ENCODE assay signal across 18 cellular contexts in genomic region chr3:194773666-194774455, GRCh38.
DNase-seq lines count a peak whose midpoint lies in the region; ATAC-seq and TF ChIP-seq lines count a peak whose summit lies in the region.
"Had no signal": no experiment of that assay in that cellular context is flagged by ENCODE, and none has a peak within 500 bp of the region (broad histone marks: within the 10 kb centered on the region; RNA-seq: fewer than 3 reads in every experiment).

No MANE protein-coding gene starts in this region.

- H3K27ac ChIP-seq in left ventricle myocardium inferior (replicated peaks) (peak overlapping the region; percentile 60), heart right ventricle (no peak overlapping the region), thyroid gland (no peak overlapping the region)
- H3K27ac ChIP-seq: SJCRH30 had no signal

- TF ChIP-seq CTCF in left ventricle myocardium inferior (IDR thresholded peaks at IDR 0.05; ENCODE audit: borderline replicate concordance): no peak
- TF ChIP-seq CTCF in heart right ventricle (IDR thresholded peaks at IDR 0.05): no peak
- no peak for TF ChIP-seq CTCF in thyroid gland (IDR thresholded peaks at IDR 0.05)

- H3K4me3 ChIP-seq in left ventricle myocardium inferior (no peak overlapping the region), heart right ventricle (no peak overlapping the region), thyroid gland (replicated peaks in 1 of 3) (no peak overlapping the region)
- H3K4me3 ChIP-seq: SJCRH30, transverse colon had no signal

- H3K4me1 ChIP-seq in left ventricle myocardium inferior: peaks cover 38% of the 10 kb centered on the region
- peaks cover 6 to 40% (median 23%) of the 10 kb centered on the region in 9 donors for H3K4me1 ChIP-seq in heart right ventricle
- peaks cover 20 to 34% of the 10 kb centered on the region in 2 donors for H3K4me1 ChIP-seq in thyroid gland
- H3K4me1 ChIP-seq: SJCRH30 had no signal

- H3K36me3 ChIP-seq in left ventricle myocardium inferior (no peaks in the 10 kb centered on the region), heart right ventricle (no peaks in the 10 kb centered on the region), thyroid gland (no peaks in the 10 kb centered on the region)
- H3K36me3 ChIP-seq: SJCRH30, transverse colon had no signal

- WGBS in heart right ventricle, 2 donors: 58 to 62% methylated on average over 6 of the region's 6 CpGs
- WGBS in thyroid gland, 2 donors: 51 to 57% methylated on average over 6 of the region's 6 CpGs

- intact Hi-C loops in left ventricle myocardium inferior (cut with micrococcal nuclease): no loop called here
- intact Hi-C loops in heart right ventricle (cut with DNase I): loop anchor here in 3 of 10 donors (5.0 to 10.0 kb wide), 4 partner anchors 87 to 178 kb away; partner anchors contain the start of gene FAM43A (in 1 of the 3)
- intact Hi-C loops in thyroid gland (cut with DNase I): no loop called here

- H3K9me3 ChIP-seq in left ventricle myocardium inferior (replicated peaks) (no peaks in the 10 kb centered on the region), heart right ventricle (no peaks in the 10 kb centered on the region), thyroid gland (no peaks in the 10 kb centered on the region)
- H3K9me3 ChIP-seq: SJCRH30, transverse colon had no signal

- no peak for ATAC-seq in heart right ventricle
- ATAC-seq in GM21619 (IDR thresholded peaks at IDR 0.05; ENCODE audit: unreplicated experiment): no peak
- ATAC-seq in HG03175 (IDR thresholded peaks at IDR 0.05; ENCODE audit: unreplicated experiment): no peak
- ATAC-seq: activated naive CD4-positive, alpha-beta T cell treated with anti-CD3 and anti-CD28 coated beads, Interleukin-2, amount 50 U/mL, for 72 hours had no signal

- DNase-seq in left ventricle myocardium inferior (no peak), heart right ventricle (no peak), NCI-H748 treated with DMSO at 0.1 percent for 48 hours (lab: John Stamatoyannopoulos, UW) (peak; percentile 31), fibroblast of the conjunctiva (ENCODE audit: low read depth) (peak; percentile 47), thyroid gland (peak; percentile 39 to 63), SKM-1 treated with dmso at 0.1 percent for 144 hours (lab: John Stamatoyannopoulos, UW; ENCODE audit: unreplicated experiment) (no peak)
- DNase-seq: activated CD4-positive, alpha-beta T cell treated with anti-CD3 and anti-CD28 coated beads for 48 hours; MM.1S; naive B cell; NCI-H2081 treated with DMSO at 0.1 percent for 48 hours; SJCRH30; stimulated activated CD4-positive, alpha-beta T cell treated with anti-CD3 and anti-CD28 coated beads, Interleukin-2, amount 100 ng/mL, for 24 hours; stimulated activated CD8-positive, alpha-beta memory T cell treated with anti-CD3 and anti-CD28 coated beads, Interleukin-4, amount 100 ng/mL, for 48 hours; T-helper 9 cell had no signal

- H3K27me3 ChIP-seq in left ventricle myocardium inferior (ENCODE audit: low read depth): no peaks in the 10 kb centered on the region
- no peaks in the 10 kb centered on the region for H3K27me3 ChIP-seq in heart right ventricle
- no peaks in the 10 kb centered on the region for H3K27me3 ChIP-seq in thyroid gland
- H3K27me3 ChIP-seq: SJCRH30, transverse colon had no signal

- no peak for TF ChIP-seq POLR2A in thyroid gland (IDR thresholded peaks at IDR 0.05)

Comparison
In these comparisons a context has a peak if more than half of its experiments do, and no peak if none do; other contexts are left out.
1. DNase-seq: peak in NCI-H748 treated with DMSO at 0.1 percent for 48 hours (single experiment), fibroblast of the conjunctiva (single experiment) and thyroid gland (2 of 2); none in left ventricle myocardium inferior (single experiment), heart right ventricle (0 of 2) and SKM-1 treated with dmso at 0.1 percent for 144 hours (single experiment).